In the genomic region with DNA sequence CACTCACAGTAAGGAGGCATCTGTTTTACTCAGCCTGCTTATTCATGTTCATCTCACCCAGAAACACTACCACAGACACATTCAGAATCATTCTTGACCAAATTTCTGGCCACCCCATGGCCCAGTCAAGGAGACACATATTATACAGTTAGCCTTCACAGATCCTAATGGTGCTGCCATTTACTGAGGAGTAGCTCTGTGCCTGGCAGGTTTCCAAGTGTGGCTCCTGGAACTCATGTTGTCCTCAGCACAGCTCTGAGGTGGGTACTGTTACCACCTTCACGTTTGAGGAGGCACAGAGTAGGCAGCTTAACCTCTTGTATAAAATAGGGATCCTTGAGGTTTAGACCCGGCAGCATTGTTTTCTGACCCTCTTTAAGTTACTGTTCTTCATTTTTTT, we compare ENCODE assay signal across 28 cellular contexts. TPM values are rescaled to one million over a fixed set of nuclear protein-coding genes. Genes with fewer than 3 reads are reported as not detected.
DNase-seq lines count a peak whose midpoint lies in the region; ATAC-seq, FAIRE-seq and TF ChIP-seq lines count a peak whose summit lies in the region.
"Had no signal": no experiment of that assay in that cellular context is flagged by ENCODE, and none has a peak within 500 bp of the region (broad histone marks: within the 10 kb centered on the region; RNA-seq: fewer than 3 reads in every experiment).

No MANE protein-coding gene starts in this region.

- H3K27ac ChIP-seq in GM12878 (ENCODE audit: control insufficient read depth, insufficient read depth), result peak overlapping the region; percentile 78
- H3K27ac ChIP-seq: BLaER1, breast epithelium, foreskin keratinocyte, lower lobe of right lung had no signal

- H3K9me3 Mint-ChIP-seq in IgD-negative memory B cell, result peaks cover 0 to 6% (median 0%) of the 10 kb centered on the region in 3 donors
- H3K9me3 Mint-ChIP-seq in stimulated activated memory B cell treated with anti-CD40 and anti-IgM and Interleukin-4, amounts not matched to agents 10 μg/mL and 1 μg/mL and 100 μg/mL, for 72 hours, result peaks cover 7% of the 10 kb centered on the region
- H3K9me3 Mint-ChIP-seq: activated CD8-positive, alpha-beta T cell treated with anti-CD3 and anti-CD28 coated beads for 36 hours; activated naive CD4-positive, alpha-beta T cell treated with anti-CD3 and anti-CD28 coated beads, Interleukin-2, amount 10 ng/mL, durations not matched to agents 7 days and 5 days; activated T-helper 1 cell treated with anti-CD3 and anti-CD28 coated beads, Interleukin-12 subunit alpha, Interleukin-12 subunit beta, Interleukin-2, Interleukin-4 antibody, amounts not matched to agents 30 ng/mL and 10 ng/mL and 1 ng/mL, durations not matched to agents 14 hours and 24 hours and 36 hours had no signal

- POLR2A ChIA-PET in GM12878 (lab: Charles Lee), result interaction anchor here (1.6 to 2.4 kb wide), 2 partner anchors 27 to 79 kb away, joined by 4 to 14 read pairs; no protein-coding TSS in a partner anchor

- RAD21 ChIA-PET in GM12878 (lab: Charles Lee; ENCODE audit: unreplicated experiment), result interaction anchor here (1.2 to 3.1 kb wide), 4 partner anchors 48 to 198 kb away, joined by 4 to 23 read pairs (median 6); no protein-coding TSS in a partner anchor

- peaks cover 18% of the 10 kb centered on the region for H3K9me3 ChIP-seq in GM12878 (replicated peaks; ENCODE audit: control insufficient read depth, insufficient read depth, low read length)
- H3K9me3 ChIP-seq: breast epithelium, esophagus squamous epithelium, lower lobe of right lung, mucosa of descending colon, tibial nerve had no signal

- ATAC-seq in left cardiac atrium (no peak), GM12878 (no peak; the same call in 2 of the 3 replicates), HG02588 (IDR thresholded peaks at IDR 0.05; ENCODE audit: unreplicated experiment) (no peak), HG03378 (IDR thresholded peaks at IDR 0.05; ENCODE audit: unreplicated experiment) (no peak)
- no peak for ATAC-seq in stimulated activated memory B cell treated with anti-CD40 and anti-IgM and Interleukin-4, amounts not matched to agents 10 μg/mL and 1 μg/mL and 100 μg/mL, for 72 hours
- ATAC-seq: activated CD8-positive, alpha-beta T cell treated with anti-CD3 and anti-CD28 coated beads for 36 hours; foreskin keratinocyte; HCT116; lower lobe of right lung; mucosa of descending colon had no signal

- no peak overlapping the region for H3K4me3 ChIP-seq in GM12878
- H3K4me3 ChIP-seq: BLaER1, breast epithelium, esophagus squamous epithelium, lower lobe of right lung, mucosa of descending colon, tibial nerve had no signal

- DNase-seq in cardiac septum (ENCODE audit: low spot score) (peak; percentile 64), left cardiac atrium (no peak), GM12878 (ENCODE audit: low read depth, low spot score) (no peak)
- DNase-seq: ACHN; activated CD4-positive, alpha-beta T cell treated with anti-CD3 and anti-CD28 coated beads for 1 hour; activated CD8-positive, alpha-beta memory T cell treated with anti-CD3 and anti-CD28 coated beads, Interleukin-2, amount 50 U/mL, for 48 hours; activated CD8-positive, alpha-beta T cell treated with anti-CD3 and anti-CD28 coated beads for 36 hours; activated naive CD4-positive, alpha-beta T cell treated with anti-CD3 and anti-CD28 coated beads, Interleukin-2, amount 10 ng/mL, durations not matched to agents 7 days and 5 days; DMS79; esophagus squamous epithelium; foreskin keratinocyte; GDM1; lower lobe of right lung; mucosa of descending colon; NCI-H524 treated with DMSO at 0.1 percent for 48 hours; nephron progenitor cell; SHP77; small intestine; T-helper 2 cell had no signal

- intact Hi-C loops in cardiac septum (cut with DNase I), result loop anchor here (5.0 kb wide), 1 partner anchor 33 kb away; no protein-coding TSS in a partner anchor
- intact Hi-C loops in left cardiac atrium (cut with DNase I), result loop anchor here in 1 of 2 donors (5.0 to 10.0 kb wide), 2 partner anchors 83 to 200 kb away; no protein-coding TSS in a partner anchor
- intact Hi-C loops in GM12878 (cut with micrococcal nuclease; ENCODE audit: unreplicated experiment), result loop anchor here (5.0 to 10.0 kb wide), 2 partner anchors 133 to 880 kb away; a partner anchor contains a TSS

- SMC1A ChIA-PET in GM12878 (lab: Charles Lee; ENCODE audit: uncharacterized antibody, unreplicated experiment), result interaction anchor here (0.8 to 4.2 kb wide), 10 partner anchors 25 to 199 kb away, joined by 3 to 35 read pairs (median 6); no protein-coding TSS in a partner anchor

- CTCF ChIA-PET in GM12878 (lab: Yijun Ruan, JAX), result interaction anchor here (1.2 to 2.3 kb wide), 5 partner anchors 9 to 84 kb away, joined by 3 to 8 read pairs (median 5); no protein-coding TSS in a partner anchor

- no peak for TF ChIP-seq RAD21 in GM12878 (IDR thresholded peaks at IDR 0.05; ENCODE audit: insufficient read depth, low read depth, low read length)

- 17% methylated on average over 2 of the region's 2 CpGs for WGBS in GM12878 (ENCODE audit: insufficient coverage, insufficient replicate concordance, low lambda C conversion rate, missing lambda C conversion rate)

- H3K36me3 Mint-ChIP-seq in IgD-negative memory B cell, result peaks cover 18% of the 10 kb centered on the region
- H3K36me3 Mint-ChIP-seq in stimulated activated memory B cell treated with anti-CD40 and anti-IgM and Interleukin-4, amounts not matched to agents 10 μg/mL and 1 μg/mL and 100 μg/mL, for 72 hours, result peaks cover 56% of the 10 kb centered on the region

- no peak overlapping the region for H3K9ac ChIP-seq in GM12878 (ENCODE audit: control insufficient read depth, insufficient read depth, low read length)
- H3K9ac ChIP-seq: BLaER1 had no signal

- peaks cover 33% of the 10 kb centered on the region for H3K79me2 ChIP-seq in GM12878 (ENCODE audit: control insufficient read depth, insufficient read depth, low read length)

- H3K4me1 ChIP-seq in GM12878 (ENCODE audit: control insufficient read depth, insufficient read depth, low read length), result peaks cover 59% of the 10 kb centered on the region

- H3K27me3 ChIP-seq in GM12878 (replicated peaks in 1 of 2; ENCODE audit: control insufficient read depth in 2 of 2, insufficient read depth in 2 of 2, low read length in 1 of 2), result no peaks in the 10 kb centered on the region
- H3K27me3 ChIP-seq: BLaER1, breast epithelium, esophagus squamous epithelium, foreskin keratinocyte, tibial nerve had no signal

- peak overlapping the region; percentile 75 for H3K4me2 ChIP-seq in GM12878 (ENCODE audit: control insufficient read depth, insufficient read depth)
- H3K4me2 ChIP-seq: BLaER1 had no signal

- peaks cover 49 to 53% (median 49%) of the 10 kb centered on the region in 3 donors for H3K4me1 Mint-ChIP-seq in IgD-negative memory B cell
- peaks cover 93% of the 10 kb centered on the region for H3K4me1 Mint-ChIP-seq in stimulated activated memory B cell treated with anti-CD40 and anti-IgM and Interleukin-4, amounts not matched to agents 10 μg/mL and 1 μg/mL and 100 μg/mL, for 72 hours

- in situ Hi-C loops in GM12878 (cut with MboI), result no loop called here

- no peak for TF ChIP-seq CTCF in GM12878 (IDR thresholded peaks at IDR 0.05 in 2 of 3, conservative IDR thresholded peaks at IDR 0.05 in 1 of 3; ENCODE audit: control insufficient read depth in 2 of 3, extremely low read depth in 1 of 3, insufficient read depth in 1 of 3, low read depth in 3 of 3, low read length in 3 of 3)

- no peak for TF ChIP-seq EP300 in GM12878 (IDR thresholded peaks at IDR 0.05; ENCODE audit: borderline replicate concordance in 1 of 2, control insufficient read depth in 1 of 2, low read depth in 2 of 2, low read length in 2 of 2)

- no peak for TF ChIP-seq POLR2A in GM12878 (IDR thresholded peaks at IDR 0.05; ENCODE audit: low read depth, low read length)

- FAIRE-seq in GM12878 (lab: Jason Lieb, UNC), result no peak
- FAIRE-seq: small intestine had no signal

- peak overlapping the region in 1 of 4 donors; percentile 4 for H3K4me3 Mint-ChIP-seq in IgD-negative memory B cell
- H3K4me3 Mint-ChIP-seq in stimulated activated memory B cell treated with anti-CD40 and anti-IgM and Interleukin-4, amounts not matched to agents 10 μg/mL and 1 μg/mL and 100 μg/mL, for 72 hours, result no peak overlapping the region
- H3K4me3 Mint-ChIP-seq: activated CD8-positive, alpha-beta T cell treated with anti-CD3 and anti-CD28 coated beads for 36 hours; activated naive CD4-positive, alpha-beta T cell treated with anti-CD3 and anti-CD28 coated beads, Interleukin-2, amount 10 ng/mL, durations not matched to agents 7 days and 5 days; nephron progenitor cell had no signal

- H3K36me3 ChIP-seq in GM12878 (ENCODE audit: control insufficient read depth in 2 of 2, insufficient read depth in 2 of 2, low read length in 1 of 2), result peaks cover 11 to 23% of the 10 kb centered on the region in 2 experiments
- H3K36me3 ChIP-seq: breast epithelium, tibial nerve had no signal

- H4K20me1 ChIP-seq in GM12878 (ENCODE audit: control insufficient read depth, insufficient read depth), result no peaks in the 10 kb centered on the region

- BruUV-seq in GM12878 (replicated peaks; lab: Mats Ljungman, UMichigan), result no TSS peak

- no peaks in the 10 kb centered on the region for H3K27me3 Mint-ChIP-seq in IgD-negative memory B cell
- no peaks in the 10 kb centered on the region for H3K27me3 Mint-ChIP-seq in stimulated activated memory B cell treated with anti-CD40 and anti-IgM and Interleukin-4, amounts not matched to agents 10 μg/mL and 1 μg/mL and 100 μg/mL, for 72 hours
- H3K27me3 Mint-ChIP-seq: activated CD8-positive, alpha-beta T cell treated with anti-CD3 and anti-CD28 coated beads for 36 hours; activated naive CD4-positive, alpha-beta T cell treated with anti-CD3 and anti-CD28 coated beads, Interleukin-2, amount 10 ng/mL, durations not matched to agents 7 days and 5 days had no signal

- peak overlapping the region; percentile 76 to 80 (median 77) for H3K27ac Mint-ChIP-seq in IgD-negative memory B cell
- H3K27ac Mint-ChIP-seq in stimulated activated memory B cell treated with anti-CD40 and anti-IgM and Interleukin-4, amounts not matched to agents 10 μg/mL and 1 μg/mL and 100 μg/mL, for 72 hours, result peak overlapping the region; percentile 94
- H3K27ac Mint-ChIP-seq: activated naive CD4-positive, alpha-beta T cell treated with anti-CD3 and anti-CD28 coated beads, Interleukin-2, amount 10 ng/mL, durations not matched to agents 7 days and 5 days; nephron progenitor cell had no signal

- no peak overlapping the region for H2AFZ ChIP-seq in GM12878 (ENCODE audit: control insufficient read depth, low read depth, low read length)

RNA-seq across cellular contexts. Expression of a gene that starts 3.8 kb away (rescaled TPM):
- total RNA-seq in cardiac septum (246 TPM), left cardiac atrium (100 to 1,000 TPM; 197 to 211 TPM), GM12878 (2014; rRNA removed) (29.4 and 32.0 TPM in 2 replicates), GM12878 (2014; rRNA removed; fragmentation: Illumina TruSeq; extraction: Trizol) (20.6 and 22.2 TPM in 2 replicates), GM12878 (2021) (43.1 and 46.2 TPM in 2 replicates)
- polyA plus RNA-seq in IgD-negative memory B cell (24.6 TPM), GM12878 (2011; rRNA removed) (18.7 and 25.2 TPM in 2 replicates), GM12878 (2014; fragmentation: Illumina TruSeq; extraction: Trizol) (23.9 and 28.3 TPM in 2 replicates), GM12878 (2014; fragmentation: Nextera tagmentation; extraction: Ambion mirVana) (1 to 10 TPM; 6.6 to 6.7 TPM), GM12878 (2014; rRNA removed) (32.1 and 32.3 TPM in 2 replicates), GM12878 (2016; fragmentation: Nextera tagmentation; extraction: Ambion mirVana) (1 to 10 TPM; 7.2 to 9.8 TPM)
- total RNA-seq in GM12878 (2013; cell fraction: nucleolus; rRNA removed), result 76.4 and 80.8 TPM in 2 replicates
- 15.1 TPM for polyA plus RNA-seq in GM12878 (2011; ENCODE audit: low read depth)
- polyA plus RNA-seq in GM12878 (2011; cell fraction: cytosol; rRNA removed), result 22.7 and 26.2 TPM in 2 replicates
- 49.2 and 51.0 TPM in 2 replicates for polyA plus RNA-seq in GM12878 (2011; cell fraction: nucleus; rRNA removed)
- 23.0 and 27.8 TPM in 2 replicates for polyA plus RNA-seq in GM12878 (2012)
- polyA minus RNA-seq in GM12878 (2011; rRNA and poly(A)+ RNA removed), result 44.9 and 47.8 TPM in 2 replicates
- polyA minus RNA-seq in GM12878 (2011; cell fraction: cytosol; rRNA and poly(A)+ RNA removed), result 14.8 and 17.8 TPM in 2 replicates
- polyA minus RNA-seq in GM12878 (2011; cell fraction: nucleus; rRNA and poly(A)+ RNA removed), result 40.6 and 63.4 TPM in 2 replicates
